Comparison of ENCODE assay signal across 13 cellular contexts in genomic region chr14:20334017-20334416, GRCh38. TPM values are rescaled to one million over a fixed set of nuclear protein-coding genes. Genes with fewer than 3 reads are reported as not detected.
A peak's percentile ranks its signal among the peaks of the same experiment; 100 is the strongest.
DNase-seq lines count a peak whose midpoint lies in the region; ATAC-seq and TF ChIP-seq lines count a peak whose summit lies in the region.
"Had no signal": no experiment of that assay in that cellular context is flagged by ENCODE, and none has a peak within 500 bp of the region (broad histone marks: within the 10 kb centered on the region; RNA-seq: fewer than 3 reads in every experiment).

No MANE protein-coding gene starts in this region.

- peaks cover 44% of the 10 kb centered on the region for H3K4me1 ChIP-seq in left ventricle myocardium inferior
- H3K4me1 ChIP-seq in adipocyte (ENCODE audit: control insufficient read depth, insufficient read depth, low read length), result peaks cover 19% of the 10 kb centered on the region
- peaks cover 10% of the 10 kb centered on the region for H3K4me1 ChIP-seq in neural progenitor cell
- H3K4me1 ChIP-seq in uterus, result no peaks in the 10 kb centered on the region
- H3K4me1 ChIP-seq: BE2C, testis had no signal

- TF ChIP-seq CTCF in left ventricle myocardium inferior (IDR thresholded peaks at IDR 0.05; ENCODE audit: borderline replicate concordance) (no peak), neural progenitor cell (IDR thresholded peaks at IDR 0.05) (no peak), uterus (IDR thresholded peaks at IDR 0.05) (no peak), GM10266 (IDR thresholded peaks at IDR 0.05; ENCODE audit: control insufficient read depth, insufficient read depth, low read depth, missing control alignments) (no peak)

- H3K27me3 Mint-ChIP-seq in neural progenitor cell (ENCODE audit: insufficient read depth, low read depth), result peaks cover 5% of the 10 kb centered on the region
- H3K27me3 Mint-ChIP-seq: memory B cell had no signal

- H3K9me3 ChIP-seq in left ventricle myocardium inferior (replicated peaks) (no peaks in the 10 kb centered on the region), adipocyte (ENCODE audit: control insufficient read depth, low read length) (no peaks in the 10 kb centered on the region), neural progenitor cell (ENCODE audit: low read depth) (no peaks in the 10 kb centered on the region), uterus (no peaks in the 10 kb centered on the region)
- H3K9me3 ChIP-seq: BE2C, testis had no signal

- ATAC-seq in Right ventricle myocardium inferior (no peak), HG02981 (IDR thresholded peaks at IDR 0.05; ENCODE audit: unreplicated experiment) (no peak)

- DNase-seq in left ventricle myocardium inferior (no peak), Right ventricle myocardium inferior (ENCODE audit: missing footprints) (no peak), adipocyte (ENCODE audit: low read depth) (no peak), neural progenitor cell (ENCODE audit: low spot score) (no peak), uterus (no peak), GM10266 (ENCODE audit: extremely low spot score) (no peak), occipital lobe (lab: John Stamatoyannopoulos, UW) (no peak)
- DNase-seq: BE2C, cortex of kidney, DMS79, testis had no signal

- H3K9ac ChIP-seq in adipocyte (ENCODE audit: low read length) (peak overlapping the region; percentile 88), neural progenitor cell (no peak overlapping the region)

- H3K36me3 ChIP-seq in left ventricle myocardium inferior (peaks cover under 1% of the 10 kb centered on the region), adipocyte (ENCODE audit: control insufficient read depth, insufficient read depth, low read length, severe bottlenecking) (peaks cover 1% of the 10 kb centered on the region), neural progenitor cell (no peaks in the 10 kb centered on the region), uterus (no peaks in the 10 kb centered on the region)

- H3K4me3 ChIP-seq in left ventricle myocardium inferior (no peak overlapping the region), adipocyte (ENCODE audit: low read length) (no peak overlapping the region), neural progenitor cell (no peak overlapping the region), uterus (no peak overlapping the region)

- H3K36me3 Mint-ChIP-seq in neural progenitor cell, result peaks cover 1% of the 10 kb centered on the region
- H3K36me3 Mint-ChIP-seq: memory B cell had no signal

- H3K27ac ChIP-seq in left ventricle myocardium inferior (replicated peaks) (peak overlapping the region; percentile 91), neural progenitor cell (no peak overlapping the region), uterus (peak overlapping the region; percentile 89 to 97)

- H3K27me3 ChIP-seq in left ventricle myocardium inferior (ENCODE audit: low read depth) (no peaks in the 10 kb centered on the region), adipocyte (replicated peaks; ENCODE audit: control insufficient read depth, insufficient read depth, low read length) (no peaks in the 10 kb centered on the region), neural progenitor cell (no peaks in the 10 kb centered on the region), uterus (no peaks in the 10 kb centered on the region)
- H3K27me3 ChIP-seq: BE2C, testis had no signal

- H3K79me2 ChIP-seq in neural progenitor cell (ENCODE audit: low read depth), result peaks cover 46% of the 10 kb centered on the region

- no peak overlapping the region for H3K27ac Mint-ChIP-seq in neural progenitor cell

- H2AFZ ChIP-seq in neural progenitor cell (replicated peaks), result no peak overlapping the region

- H3K4me2 ChIP-seq in neural progenitor cell, result no peak overlapping the region

- H4K20me1 ChIP-seq in neural progenitor cell (ENCODE audit: low read depth), result peaks cover 27% of the 10 kb centered on the region

- no peak for TF ChIP-seq POLR2A in uterus (IDR thresholded peaks at IDR 0.05)

- H3K4me1 Mint-ChIP-seq in neural progenitor cell, result peaks cover 21% of the 10 kb centered on the region

- H3K4me3 Mint-ChIP-seq in neural progenitor cell, result peak overlapping the region; percentile 97

- intact Hi-C loops in left ventricle myocardium inferior (cut with micrococcal nuclease), result loop anchor here (5.0 kb wide), 1 partner anchor 348 kb away; the partner anchor contains the start of gene RNASE4
- intact Hi-C loops in Right ventricle myocardium inferior (cut with DNase I), result loop anchor here (5.0 kb wide), 1 partner anchor 348 kb away; the partner anchor contains the start of gene RNASE4
- intact Hi-C loops in uterus (cut with DNase I; ENCODE audit: low total_unique reads), result loop anchor here (10.0 kb wide), 1 partner anchor 271 kb away; no protein-coding TSS in a partner anchor

- no peaks in the 10 kb centered on the region for H3K9me3 Mint-ChIP-seq in neural progenitor cell
- H3K9me3 Mint-ChIP-seq: memory B cell had no signal

- H3F3A ChIP-seq in neural progenitor cell (ENCODE audit: low read depth), result peaks cover 21% of the 10 kb centered on the region

RNA-seq across cellular contexts. Expression of gene CCNB1IP1, which starts 0.9 kb away (rescaled TPM):
- total RNA-seq in left ventricle myocardium inferior (53.9 TPM), Right ventricle myocardium inferior (41.0 TPM), neural progenitor cell (ENCODE audit: low replicate concordance) (218 and 279 TPM in 2 replicates), uterus (100 to 1,000 TPM in 1 of 4 donors, 10 to 100 TPM in 3; 45.1 to 118 (median 60.4) TPM), occipital lobe (86.3 TPM)

RNA-seq across cellular contexts. Expression of gene PARP2, which starts 9.4 kb away (rescaled TPM):
- total RNA-seq in left ventricle myocardium inferior (15.6 TPM), Right ventricle myocardium inferior (15.7 TPM), neural progenitor cell (ENCODE audit: low replicate concordance) (33.2 and 47.2 TPM in 2 replicates), uterus (10 to 100 TPM in 3 of 4 donors, 1 to 10 TPM in 1; 1.8 to 22.5 (median 16.0) TPM), occipital lobe (17.2 TPM)

RNA-seq across cellular contexts. Expression of gene TTC5, which starts 28.3 kb away (rescaled TPM):
- total RNA-seq in left ventricle myocardium inferior (12.0 TPM), Right ventricle myocardium inferior (10.0 TPM), neural progenitor cell (ENCODE audit: low replicate concordance) (15.1 and 15.3 TPM in 2 replicates), uterus (10 to 100 TPM in 3 of 4 donors, 1 to 10 TPM in 1; 6.5 to 43.8 (median 17.7) TPM), occipital lobe (41.3 TPM)
